Comparison of ENCODE assay signal across 1 cellular context in the genomic region with DNA sequence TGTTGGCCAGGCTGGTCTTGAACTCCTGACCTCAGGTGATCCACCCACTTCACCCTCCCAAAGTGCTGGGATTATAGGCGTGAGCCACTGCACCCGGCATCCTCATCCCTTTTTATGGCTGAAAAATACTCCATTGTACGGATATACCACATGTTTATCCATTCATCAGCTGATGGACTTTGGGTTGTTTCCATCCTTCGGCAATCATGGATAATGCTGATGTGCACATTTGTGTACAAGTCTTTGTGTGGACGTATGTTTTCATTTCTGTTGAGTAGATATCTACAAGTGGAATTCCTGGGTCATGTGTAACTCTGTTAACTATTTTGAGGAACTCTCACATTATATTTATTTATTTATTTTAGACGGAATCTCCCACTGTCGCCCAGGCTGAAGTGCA.
TF ChIP-seq lines count a peak whose summit lies in the region.

No MANE protein-coding gene starts in this region.

TF ChIP-seq in HepG2, 621 proteins besides CTCF, POLR2A, EP300 and RAD21 (continued from another document):
- TF ChIP-seq, protein P1, sequence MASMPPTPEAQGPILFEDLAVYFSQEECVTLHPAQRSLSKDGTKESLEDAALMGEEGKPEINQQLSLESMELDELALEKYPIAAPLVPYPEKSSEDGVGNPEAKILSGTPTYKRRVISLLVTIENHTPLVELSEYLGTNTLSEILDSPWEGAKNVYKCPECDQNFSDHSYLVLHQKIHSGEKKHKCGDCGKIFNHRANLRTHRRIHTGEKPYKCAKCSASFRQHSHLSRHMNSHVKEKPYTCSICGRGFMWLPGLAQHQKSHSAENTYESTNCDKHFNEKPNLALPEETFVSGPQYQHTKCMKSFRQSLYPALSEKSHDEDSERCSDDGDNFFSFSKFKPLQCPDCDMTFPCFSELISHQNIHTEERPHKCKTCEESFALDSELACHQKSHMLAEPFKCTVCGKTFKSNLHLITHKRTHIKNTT (CRISPR knock-in tag; IDR thresholded peaks at IDR 0.05), result no peak
- TF ChIP-seq HNF4A (CRISPR knock-in tag; IDR thresholded peaks at IDR 0.05), result peak; percentile 60
- TF ChIP-seq, protein P2, sequence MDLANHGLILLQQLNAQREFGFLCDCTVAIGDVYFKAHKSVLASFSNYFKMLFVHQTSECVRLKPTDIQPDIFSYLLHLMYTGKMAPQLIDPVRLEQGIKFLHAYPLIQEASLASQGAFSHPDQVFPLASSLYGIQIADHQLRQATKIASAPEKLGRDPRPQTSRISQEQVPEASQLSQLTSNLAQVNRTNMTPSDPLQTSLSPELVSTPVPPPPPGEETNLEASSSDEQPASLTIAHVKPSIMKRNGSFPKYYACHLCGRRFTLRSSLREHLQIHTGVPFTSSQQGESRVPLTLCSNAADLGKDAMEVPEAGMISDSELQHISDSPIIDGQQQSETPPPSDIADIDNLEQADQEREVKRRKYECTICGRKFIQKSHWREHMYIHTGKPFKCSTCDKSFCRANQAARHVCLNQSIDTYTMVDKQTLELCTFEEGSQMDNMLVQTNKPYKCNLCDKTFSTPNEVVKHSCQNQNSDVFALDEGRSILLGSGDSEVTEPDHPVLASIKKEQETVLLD (CRISPR knock-in tag; IDR thresholded peaks at IDR 0.05; ENCODE audit: low read depth), result no peak
